8 cellular contexts compared by ENCODE assay signal in the genomic region with DNA sequence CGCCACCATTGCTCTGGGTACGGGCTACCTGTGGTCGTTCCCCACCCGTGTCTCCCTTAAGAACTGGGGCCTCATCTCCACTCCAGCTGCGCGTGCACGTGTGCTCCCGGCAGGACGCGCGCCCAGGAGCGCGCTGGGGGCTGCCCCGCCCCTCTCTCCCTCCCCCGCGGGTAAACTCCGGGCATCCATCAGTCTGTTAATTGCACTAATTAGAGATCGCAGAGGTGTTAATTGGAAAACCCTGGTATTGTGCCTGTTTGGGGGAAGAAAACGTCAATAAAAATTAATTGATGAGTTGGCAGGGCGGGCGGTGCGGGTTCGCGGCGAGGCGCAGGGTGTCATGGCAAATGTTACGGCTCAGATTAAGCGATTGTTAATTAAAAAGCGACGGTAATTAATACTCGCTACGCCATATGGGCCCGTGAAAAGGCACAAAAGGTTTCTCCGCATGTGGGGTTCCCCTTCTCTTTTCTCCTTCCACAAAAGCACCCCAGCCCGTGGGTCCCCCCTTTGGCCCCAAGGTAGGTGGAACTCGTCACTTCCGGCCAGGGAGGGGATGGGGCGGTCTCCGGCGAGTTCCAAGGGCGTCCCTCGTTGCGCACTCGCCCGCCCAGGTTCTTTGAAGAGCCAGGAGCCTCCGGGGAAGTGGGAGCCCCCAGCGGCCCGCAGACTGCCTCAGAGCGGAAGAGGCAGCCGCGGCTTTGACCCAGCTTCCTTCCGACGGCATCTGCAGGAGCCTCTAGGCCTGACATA. TPM values are rescaled to one million over a fixed set of nuclear protein-coding genes. Genes with fewer than 3 reads are reported as not detected.
DNase-seq lines count a peak whose midpoint lies in the region; ATAC-seq and TF ChIP-seq lines count a peak whose summit lies in the region.

No MANE protein-coding gene starts in this region.

- peaks cover 0 to 3% of the 10 kb centered on the region in 2 donors for H3K36me3 ChIP-seq in lung (ENCODE audit: control insufficient read depth in 2 of 2, insufficient read depth in 2 of 2, low read length in 2 of 2)

- H3K4me3 Mint-ChIP-seq in activated B cell treated with CpG ODN at 0.5 μM for 24 hours = peak overlapping the region; percentile 89

- peaks cover 35% of the 10 kb centered on the region for H3K4me1 Mint-ChIP-seq in activated B cell treated with CpG ODN at 0.5 μM for 24 hours

- H3K36me3 Mint-ChIP-seq in activated B cell treated with CpG ODN at 0.5 μM for 24 hours (ENCODE audit: low read depth) = peaks cover 17% of the 10 kb centered on the region

- WGBS in lung, 2 donors = 12 to 25% methylated on average over 51 to 53 of the region's 53 CpGs

- H3K27ac ChIP-seq in lung (ENCODE audit: low read depth in 1 of 2, low read length in 1 of 2) = peak overlapping the region in 1 of 2 donors; percentile 43

- TF ChIP-seq CTCF in GM12875 (IDR thresholded peaks at IDR 0.05; ENCODE audit: borderline replicate concordance, insufficient read depth, low read depth, low read length) (peak; percentile 26; the same call in 1 of the 2 replicates), activated B cell treated with CpG ODN at 0.5 μM for 24 hours (IDR thresholded peaks at IDR 0.05) (no peak), lung (IDR thresholded peaks at IDR 0.05; ENCODE audit: control extremely low read depth, extremely low read depth) (no peak)

- CTCF ChIA-PET in activated B cell treated with CpG ODN at 0.5 μM for 24 hours (lab: Charles Lee) = no interaction called here

- H3K27ac Mint-ChIP-seq in activated B cell treated with CpG ODN at 0.5 μM for 24 hours = peak overlapping the region; percentile 75

- H3K4me3 ChIP-seq in GM12875 (ENCODE audit: low read depth, low read length) = peak overlapping the region; percentile 50
- peak overlapping the region; percentile 43 for H3K4me3 ChIP-seq in lung

- no peaks in the 10 kb centered on the region for H3K27me3 Mint-ChIP-seq in activated B cell treated with CpG ODN at 0.5 μM for 24 hours

- no peaks in the 10 kb centered on the region for H3K27me3 ChIP-seq in lung (ENCODE audit: control insufficient read depth, insufficient read depth)

- H3K9me3 Mint-ChIP-seq in activated B cell treated with CpG ODN at 0.5 μM for 24 hours = no peaks in the 10 kb centered on the region

- no peaks in the 10 kb centered on the region for H3K9me3 ChIP-seq in lung (ENCODE audit: control insufficient read depth in 2 of 2, insufficient read depth in 1 of 2, low read length in 1 of 2)

- POLR2A ChIA-PET in activated B cell treated with CpG ODN at 0.5 μM for 24 hours (lab: Charles Lee) = interaction anchor here (0.7 to 1.5 kb wide), 4 partner anchors 14 to 174 kb away, joined by 3 to 6 read pairs (median 4); no protein-coding TSS in a partner anchor

- DNase-seq in activated B cell treated with CpG ODN at 0.5 μM for 24 hours (peak; percentile 55), lung (ENCODE audit: low spot score) (peak; percentile 50), NCI-H1092 treated with DMSO at 0.1 percent for 48 hours (lab: John Stamatoyannopoulos, UW) (no peak), HuH-7 (ENCODE audit: low spot score) (no peak)
- peak; percentile 95 for DNase-seq in central memory CD4-positive, alpha-beta T cell
- peak; percentile 68 to 75 for DNase-seq in stimulated activated CD8-positive, alpha-beta memory T cell treated with anti-CD3 and anti-CD28 coated beads, Interleukin-2, amount 100 ng/mL, for 1 hour (ENCODE audit: low read depth in 2 of 2)

- H3K4me1 ChIP-seq in lung (ENCODE audit: control insufficient read depth in 2 of 2, insufficient read depth in 2 of 2, low read length in 2 of 2) = peaks cover 0 to 5% of the 10 kb centered on the region in 2 donors

- intact Hi-C loops in activated B cell treated with CpG ODN at 0.5 μM for 24 hours (cut with micrococcal nuclease) = loop anchor here (1.0 kb wide), 4 partner anchors 12 to 227 kb away; partner anchors contain the start of gene TOMM6

- ATAC-seq in HG03066 (IDR thresholded peaks at IDR 0.05; ENCODE audit: low read depth, unreplicated experiment) (peak; percentile 71), activated B cell treated with CpG ODN at 0.5 μM for 24 hours (ENCODE audit: low read depth) (peak; percentile 85), lung (ENCODE audit: insufficient read depth, low FRiP score) (peak; percentile 48)

RNA-seq across cellular contexts. Expression of gene FOXP4, which starts 14.4 kb away (rescaled TPM):
- total RNA-seq in activated B cell treated with CpG ODN at 0.5 μM for 24 hours (37.8 and 40.7 TPM in 2 replicates), lung (10 to 100 TPM; 22.6 to 35.0 TPM)
- polyA plus RNA-seq in lung = 10 to 100 TPM; 12.8 to 21.7 TPM

Comparison
In these comparisons a context has a peak if more than half of its experiments do, and no peak if none do; other contexts are left out.
1. DNase-seq: peak in activated B cell treated with CpG ODN at 0.5 μM for 24 hours (single experiment), central memory CD4-positive, alpha-beta T cell (single experiment), lung (single experiment) and stimulated activated CD8-positive, alpha-beta memory T cell treated with anti-CD3 and anti-CD28 coated beads, Interleukin-2, amount 100 ng/mL, for 1 hour (2 of 2); none in NCI-H1092 treated with DMSO at 0.1 percent for 48 hours (single experiment) and HuH-7 (single experiment).
2. Peak in every context shown above with its lines, with median percentiles within 50 percentile points of each other: ATAC-seq.